Comparison of ENCODE assay signal across 8 cellular contexts in genomic region chr9:127450831-127451680, GRCh38. TPM values are rescaled to one million over a fixed set of nuclear protein-coding genes. Genes with fewer than 3 reads are reported as not detected.
A peak's percentile ranks its signal among the peaks of the same experiment; 100 is the strongest.
DNase-seq lines count a peak whose midpoint lies in the region; ATAC-seq and TF ChIP-seq lines count a peak whose summit lies in the region.

LRSAM1 (plus strand) TSS chr9:127451510; CDS start chr9:127454528, 3,018 bp downstream.
RPL12 (minus strand) TSS chr9:127451406; CDS start chr9:127451317, 89 bp downstream.

- H3K27ac ChIP-seq in liver (ENCODE audit: low read depth in 1 of 2, low read length in 2 of 2): peak within 1 kb of the TSS; percentile 89 to 94

- H3K9me3 ChIP-seq in liver (ENCODE audit: control insufficient read depth in 4 of 4, low read length in 3 of 4): no peaks in the 10 kb centered on the region

- WGBS in liver: under 1% methylated on average over 73 of the region's 73 CpGs

- peak in 1 of 2 donors; percentile 4 for TF ChIP-seq RAD21 in liver (IDR thresholded peaks at IDR 0.05)

- peaks cover 11 to 36% (median 29%) of the 10 kb centered on the region in 4 donors for H3K36me3 ChIP-seq in liver (ENCODE audit: control insufficient read depth in 4 of 4, insufficient read depth in 3 of 4, low read depth in 1 of 4, low read length in 3 of 4)

- DNase-seq in CD1c-positive myeloid dendritic cell (ENCODE audit: extremely low spot score) (peak; percentile 98), NCI-H82 (lab: John Stamatoyannopoulos, UW) (peak; percentile 96), dermis blood vessel endothelial cell (peak; percentile 97)
- peak; percentile 98 to 99 for DNase-seq in activated CD4-positive, alpha-beta T cell treated with anti-CD3 and anti-CD28 coated beads, Interleukin-2, amount 50 U/mL, for 48 hours
- peak; percentile 99 for DNase-seq in stimulated activated CD4-positive, alpha-beta T cell treated with anti-CD3 and anti-CD28 coated beads, Interleukin-4, amount 100 ng/mL, for 1 hour

- H3K4me1 ChIP-seq in liver (ENCODE audit: control insufficient read depth in 4 of 4, insufficient read depth in 4 of 4, low read length in 3 of 4): peaks cover 7 to 41% (median 28%) of the 10 kb centered on the region in 4 donors

- ATAC-seq in GM19397 (IDR thresholded peaks at IDR 0.05; ENCODE audit: unreplicated experiment): peak; percentile 57
- peak; percentile 61 for ATAC-seq in HG03571 (IDR thresholded peaks at IDR 0.05; ENCODE audit: unreplicated experiment)

- peak within 1 kb of the TSS; percentile 71 to 84 (median 77) for H3K4me3 ChIP-seq in liver (ENCODE audit: low read depth in 1 of 3, low read length in 3 of 3)

- H3K27me3 ChIP-seq in liver (ENCODE audit: control insufficient read depth in 4 of 4, insufficient read depth in 4 of 4, low read length in 3 of 4): no peaks in the 10 kb centered on the region

- TF ChIP-seq CTCF in liver (IDR thresholded peaks at IDR 0.05; ENCODE audit: low read depth, low read length, missing input control): no peak

- peak within 1 kb of the TSS; percentile 87 for H3K9ac ChIP-seq in liver (ENCODE audit: low read depth in 1 of 2, low read length in 2 of 2)

TF ChIP-seq in liver, 16 proteins besides CTCF, POLR2A, EP300 and RAD21:
- TF ChIP-seq FOXA2 (IDR thresholded peaks at IDR 0.05): peak; percentile 5
- TF ChIP-seq SP1 (IDR thresholded peaks at IDR 0.05): peak; percentile 71
- TF ChIP-seq MAX (IDR thresholded peaks at IDR 0.05): peak; percentile 60
- TF ChIP-seq YY1 (IDR thresholded peaks at IDR 0.05): peak; percentile 100
- TF ChIP-seq RXRA (IDR thresholded peaks at IDR 0.05): peak; percentile 42 to 56
- TF ChIP-seq JUND (IDR thresholded peaks at IDR 0.05): peak; percentile 36 to 45
- no peak for TF ChIP-seq ATF3 (IDR thresholded peaks at IDR 0.05)
- peak; percentile 33 for TF ChIP-seq HNF4G (IDR thresholded peaks at IDR 0.05)
- TF ChIP-seq FOXA1 (IDR thresholded peaks at IDR 0.05): peak; percentile 35
- peak; percentile 96 for TF ChIP-seq REST (IDR thresholded peaks at IDR 0.05)
- TF ChIP-seq NR2F2 (IDR thresholded peaks at IDR 0.05): no peak
- TF ChIP-seq EGR1 (IDR thresholded peaks at IDR 0.05; ENCODE audit: low read depth in 2 of 2): peak in 1 of 2 donors; percentile 2
- TF ChIP-seq TAF1 (conservative IDR thresholded peaks at IDR 0.05): peak; percentile 100
- peak; percentile 100 for TF ChIP-seq ZBTB33 (IDR thresholded peaks at IDR 0.05)
- TF ChIP-seq GABPA (IDR thresholded peaks at IDR 0.05 in 1 of 2, conservative IDR thresholded peaks at IDR 0.05 in 1 of 2): peak; percentile 26 to 84
- peak; percentile 33 to 50 for TF ChIP-seq HNF4A (conservative IDR thresholded peaks at IDR 0.05)

RNA-seq across cellular contexts. Expression of gene LRSAM1, which starts in this region (rescaled TPM):
- total RNA-seq in dermis blood vessel endothelial cell: 15.7 and 16.2 TPM in 2 replicates
- total RNA-seq in liver: 1 to 10 TPM; 7.4 to 9.7 TPM
- 1 to 10 TPM; 6.6 to 6.7 TPM for polyA plus RNA-seq in liver

RNA-seq across cellular contexts. Expression of gene RPL12, which starts in this region (rescaled TPM):
- total RNA-seq in dermis blood vessel endothelial cell: 969 and 1,693 TPM in 2 replicates
- total RNA-seq in liver: 100 to 1,000 TPM; 394 to 576 TPM
- 100 to 1,000 TPM; 289 to 829 TPM for polyA plus RNA-seq in liver

Comparison
In these comparisons a context has a peak if more than half of its experiments do, and no peak if none do; other contexts are left out.
1. Peak in every context shown above with its lines: DNase-seq, ATAC-seq, H3K4me3 ChIP-seq and H3K27ac ChIP-seq.